In the genomic region with DNA sequence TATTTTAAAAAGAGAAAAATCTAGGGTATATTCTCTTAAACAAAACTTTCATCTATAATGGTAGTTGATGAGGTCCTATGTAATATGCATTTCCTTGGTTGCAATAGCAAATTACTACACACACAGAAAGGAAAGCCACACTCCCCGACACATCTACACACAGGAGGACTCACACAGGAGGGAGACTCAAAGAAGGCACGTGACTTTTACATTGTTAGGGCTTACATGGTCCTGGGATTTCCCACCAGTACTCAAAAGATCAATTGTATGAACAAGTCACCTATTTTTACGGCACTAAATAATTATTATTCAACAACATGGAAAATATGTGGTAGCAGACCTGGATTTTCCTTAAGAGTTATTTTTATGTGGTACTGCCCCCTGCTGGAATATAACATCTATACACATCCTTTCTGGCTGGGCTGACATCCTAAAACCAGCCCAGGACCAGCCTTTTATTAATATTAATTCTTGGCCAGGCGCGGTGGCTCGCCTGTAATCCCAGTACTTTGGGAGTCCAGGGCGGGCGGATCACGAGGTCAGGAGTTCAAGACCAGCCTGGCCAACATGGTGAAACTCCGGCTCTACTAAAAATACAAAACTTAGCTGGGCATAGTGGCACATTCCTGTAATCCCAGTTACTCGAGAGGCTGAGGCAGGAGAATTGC, we compare ENCODE assay signal across 8 cellular contexts. TPM values are rescaled to one million over a fixed set of nuclear protein-coding genes. Genes with fewer than 3 reads are reported as not detected.
A peak's percentile ranks its signal among the peaks of the same experiment; 100 is the strongest.
DNase-seq lines count a peak whose midpoint lies in the region; ATAC-seq and TF ChIP-seq lines count a peak whose summit lies in the region.

No MANE protein-coding gene starts in this region.

- H3K27ac Mint-ChIP-seq in central memory CD8-positive, alpha-beta T cell (ENCODE audit: low read depth), result no peak overlapping the region

- no peaks in the 10 kb centered on the region for H3K9me3 Mint-ChIP-seq in central memory CD8-positive, alpha-beta T cell

- peak; percentile 65 for TF ChIP-seq CTCF in liver (IDR thresholded peaks at IDR 0.05; ENCODE audit: low read depth, low read length, missing input control)

- intact Hi-C loops in aorta (cut with DNase I), result loop anchor here (5.0 kb wide), 2 partner anchors 378 to 388 kb away; no protein-coding TSS in a partner anchor

- H3K4me3 Mint-ChIP-seq in central memory CD8-positive, alpha-beta T cell, result no peak overlapping the region

- no peak overlapping the region for H3K27ac ChIP-seq in liver (ENCODE audit: low read depth in 1 of 2, low read length in 2 of 2)
- no peak overlapping the region for H3K27ac ChIP-seq in aorta (ENCODE audit: low read depth in 1 of 2, low read length in 2 of 2)

- H3K27me3 ChIP-seq in liver (ENCODE audit: control insufficient read depth in 4 of 4, insufficient read depth in 4 of 4, low read length in 3 of 4), result no peaks in the 10 kb centered on the region
- H3K27me3 ChIP-seq in aorta (ENCODE audit: control insufficient read depth in 1 of 2, insufficient read depth in 2 of 2, low read length in 1 of 2), result no peaks in the 10 kb centered on the region

- peaks cover 1% of the 10 kb centered on the region for H3K36me3 Mint-ChIP-seq in central memory CD8-positive, alpha-beta T cell (ENCODE audit: insufficient read depth)

- H3K4me3 ChIP-seq in liver (ENCODE audit: low read depth in 1 of 3, low read length in 3 of 3), result peak overlapping the region in 2 of 3 donors; percentile 50 to 76
- H3K4me3 ChIP-seq in aorta (ENCODE audit: low read length in 2 of 2), result no peak overlapping the region

- peaks cover 5% of the 10 kb centered on the region for H3K4me1 Mint-ChIP-seq in central memory CD8-positive, alpha-beta T cell

- ATAC-seq in HG02610 (IDR thresholded peaks at IDR 0.05; ENCODE audit: unreplicated experiment) (peak; percentile 55), aorta (ENCODE audit: low FRiP score) (peak; percentile 65), HG02759 (IDR thresholded peaks at IDR 0.05; ENCODE audit: unreplicated experiment) (no peak)
- ATAC-seq in central memory CD8-positive, alpha-beta T cell (replicated peaks; ENCODE audit: extremely low read depth, poor library complexity, severe bottlenecking), result peak; percentile 36

- H3K9me3 ChIP-seq in liver (ENCODE audit: control insufficient read depth in 4 of 4, low read length in 3 of 4), result no peaks in the 10 kb centered on the region
- H3K9me3 ChIP-seq in aorta (ENCODE audit: control insufficient read depth, low read length), result no peaks in the 10 kb centered on the region

- 17% methylated on average over 11 of the region's 11 CpGs for WGBS in liver
- 18 to 20% methylated on average over 11 of the region's 11 CpGs for WGBS in aorta, 2 donors

- peak; percentile 83 to 86 for TF ChIP-seq RAD21 in liver (IDR thresholded peaks at IDR 0.05)

- peaks cover 16% of the 10 kb centered on the region for H3K27me3 Mint-ChIP-seq in central memory CD8-positive, alpha-beta T cell

- no peak overlapping the region for H3K9ac ChIP-seq in liver (ENCODE audit: low read depth in 1 of 2, low read length in 2 of 2)

- H3K4me1 ChIP-seq in liver (ENCODE audit: control insufficient read depth in 4 of 4, insufficient read depth in 4 of 4, low read length in 3 of 4) (peaks cover 0 to 15% (median 10%) of the 10 kb centered on the region in 4 donors), aorta (ENCODE audit: control insufficient read depth in 1 of 2, insufficient read depth in 2 of 2, low read length in 2 of 2) (no peaks in the 10 kb centered on the region)

- H3K36me3 ChIP-seq in liver (ENCODE audit: control insufficient read depth in 4 of 4, insufficient read depth in 3 of 4, low read depth in 1 of 4, low read length in 3 of 4) (no peaks in the 10 kb centered on the region), aorta (ENCODE audit: control insufficient read depth in 1 of 2, insufficient read depth in 2 of 2, low read length in 1 of 2) (no peaks in the 10 kb centered on the region)

- DNase-seq in NCI-H524 (lab: John Stamatoyannopoulos, UW), result peak; percentile 12 to 61
- no peak for DNase-seq in NCI-H524 treated with DMSO at 0.1 percent for 48 hours (lab: John Stamatoyannopoulos, UW)
- peak; percentile 10 for DNase-seq in NCI-H774 (lab: John Stamatoyannopoulos, UW)
- DNase-seq in central memory CD8-positive, alpha-beta T cell (ENCODE audit: low spot score in 2 of 2), result no peak
- DNase-seq in aorta, result no peak

TF ChIP-seq in liver, 16 proteins besides CTCF, POLR2A, EP300 and RAD21:
- TF ChIP-seq, protein P1, sequence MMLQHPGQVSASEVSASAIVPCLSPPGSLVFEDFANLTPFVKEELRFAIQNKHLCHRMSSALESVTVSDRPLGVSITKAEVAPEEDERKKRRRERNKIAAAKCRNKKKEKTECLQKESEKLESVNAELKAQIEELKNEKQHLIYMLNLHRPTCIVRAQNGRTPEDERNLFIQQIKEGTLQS (IDR thresholded peaks at IDR 0.05), result peak; percentile 14
- TF ChIP-seq, protein P2, sequence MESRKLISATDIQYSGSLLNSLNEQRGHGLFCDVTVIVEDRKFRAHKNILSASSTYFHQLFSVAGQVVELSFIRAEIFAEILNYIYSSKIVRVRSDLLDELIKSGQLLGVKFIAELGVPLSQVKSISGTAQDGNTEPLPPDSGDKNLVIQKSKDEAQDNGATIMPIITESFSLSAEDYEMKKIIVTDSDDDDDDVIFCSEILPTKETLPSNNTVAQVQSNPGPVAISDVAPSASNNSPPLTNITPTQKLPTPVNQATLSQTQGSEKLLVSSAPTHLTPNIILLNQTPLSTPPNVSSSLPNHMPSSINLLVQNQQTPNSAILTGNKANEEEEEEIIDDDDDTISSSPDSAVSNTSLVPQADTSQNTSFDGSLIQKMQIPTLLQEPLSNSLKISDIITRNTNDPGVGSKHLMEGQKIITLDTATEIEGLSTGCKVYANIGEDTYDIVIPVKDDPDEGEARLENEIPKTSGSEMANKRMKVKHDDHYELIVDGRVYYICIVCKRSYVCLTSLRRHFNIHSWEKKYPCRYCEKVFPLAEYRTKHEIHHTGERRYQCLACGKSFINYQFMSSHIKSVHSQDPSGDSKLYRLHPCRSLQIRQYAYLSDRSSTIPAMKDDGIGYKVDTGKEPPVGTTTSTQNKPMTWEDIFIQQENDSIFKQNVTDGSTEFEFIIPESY (IDR thresholded peaks at IDR 0.05), result peak; percentile 34
- TF ChIP-seq RXRA (IDR thresholded peaks at IDR 0.05), result peak in 1 of 2 donors; percentile 36
- TF ChIP-seq JUND (IDR thresholded peaks at IDR 0.05), result peak in 1 of 2 donors; percentile 13
- TF ChIP-seq HNF4G (IDR thresholded peaks at IDR 0.05), result no peak
- TF ChIP-seq NR2F2 (IDR thresholded peaks at IDR 0.05), result peak; percentile 34
- no peak for TF ChIP-seq SP1 (IDR thresholded peaks at IDR 0.05)
- TF ChIP-seq HNF4A (conservative IDR thresholded peaks at IDR 0.05), result peak; percentile 31 to 66
- no peak for TF ChIP-seq YY1 (IDR thresholded peaks at IDR 0.05)
- TF ChIP-seq TAF1 (conservative IDR thresholded peaks at IDR 0.05), result no peak
- TF ChIP-seq, protein P3, sequence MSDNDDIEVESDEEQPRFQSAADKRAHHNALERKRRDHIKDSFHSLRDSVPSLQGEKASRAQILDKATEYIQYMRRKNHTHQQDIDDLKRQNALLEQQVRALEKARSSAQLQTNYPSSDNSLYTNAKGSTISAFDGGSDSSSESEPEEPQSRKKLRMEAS (IDR thresholded peaks at IDR 0.05), result no peak
- no peak for TF ChIP-seq EGR1 (IDR thresholded peaks at IDR 0.05; ENCODE audit: low read depth in 2 of 2)
- no peak for TF ChIP-seq FOXA1 (IDR thresholded peaks at IDR 0.05)

RNA-seq across cellular contexts. Expression of gene LGALS8, which starts 33.9 kb away (rescaled TPM):
- total RNA-seq in liver (10 to 100 TPM; 66.9 to 75.9 TPM), aorta (10 to 100 TPM; 38.9 to 75.5 TPM)
- polyA plus RNA-seq in liver (10 to 100 TPM; 20.7 to 33.9 TPM), aorta (10 to 100 TPM; 13.6 to 43.1 TPM)

Comparison
In these comparisons a context has a peak if more than half of its experiments do, and no peak if none do; other contexts are left out.
1. DNase-seq: peak in NCI-H524 (2 of 2) and NCI-H774 (single experiment); none in NCI-H524 treated with DMSO at 0.1 percent for 48 hours (single experiment), central memory CD8-positive, alpha-beta T cell (0 of 2) and aorta (0 of 2).
2. H3K4me3 ChIP-seq: peak in liver (2 of 3); none in aorta (0 of 2).